8 cellular contexts compared by ENCODE assay signal in the genomic region with DNA sequence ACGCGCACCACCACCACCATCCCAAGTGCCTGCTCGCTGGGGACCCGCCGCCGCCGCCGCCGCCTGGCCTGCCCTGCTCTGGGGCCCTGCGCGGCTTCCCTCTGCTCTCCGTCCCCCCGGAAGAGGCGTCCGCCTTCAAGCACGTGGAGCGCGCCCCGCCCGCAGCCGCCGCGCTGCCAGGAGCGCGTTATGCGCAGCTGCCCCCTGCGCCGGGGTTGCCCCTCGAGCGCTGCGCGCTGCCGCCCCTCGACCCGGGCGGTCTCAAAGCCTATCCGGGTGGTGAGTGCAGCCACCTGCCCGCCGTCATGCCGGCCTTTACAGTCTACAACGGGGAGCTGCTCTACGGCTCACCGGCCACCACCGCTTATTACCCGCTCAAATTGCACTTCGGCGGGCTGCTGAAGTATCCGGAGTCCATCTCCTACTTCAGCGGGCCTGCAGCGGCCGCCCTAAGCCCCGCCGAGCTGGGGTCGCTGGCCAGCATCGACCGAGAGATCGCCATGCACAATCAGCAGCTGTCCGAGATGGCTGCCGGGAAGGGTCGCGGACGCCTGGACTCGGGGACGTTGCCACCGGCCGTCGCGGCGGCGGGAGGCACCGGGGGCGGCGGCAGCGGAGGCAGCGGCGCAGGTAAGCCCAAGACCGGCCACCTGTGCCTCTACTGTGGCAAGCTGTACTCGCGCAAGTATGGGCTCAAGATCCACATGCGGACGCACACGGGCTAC. TPM values are rescaled to one million over a fixed set of nuclear protein-coding genes. Genes with fewer than 3 reads are reported as not detected.
A peak's percentile ranks its signal among the peaks of the same experiment; 100 is the strongest.
DNase-seq lines count a peak whose midpoint lies in the region; ATAC-seq and TF ChIP-seq lines count a peak whose summit lies in the region.

No MANE protein-coding gene starts in this region.

- no peak overlapping the region for H3K27ac ChIP-seq in right cardiac atrium (ENCODE audit: low read length)

- H3K4me3 ChIP-seq in GM12875 (ENCODE audit: low read depth, low read length) (peak overlapping the region; percentile 47), right cardiac atrium (ENCODE audit: low read length) (peak overlapping the region; percentile 33), skeletal muscle cell (ENCODE audit: low read depth, low read length) (peak overlapping the region; percentile 30)

- DNase-seq in HUDEP-2 (lab: John Stamatoyannopoulos, UW; ENCODE audit: unreplicated experiment in 76 of 76) = peak in 39 of 76 experiments; percentile 39 to 77 (median 59)
- DNase-seq in activated CD8-positive, alpha-beta T cell treated with anti-CD3 and anti-CD28 coated beads for 36 hours = peak; percentile 44
- DNase-seq in right cardiac atrium = peak in 1 of 3 donors; percentile 41
- DNase-seq in skeletal muscle cell (ENCODE audit: low read depth) = no peak
- no peak for DNase-seq in NCI-H2029 (lab: John Stamatoyannopoulos, UW)
- no peak for DNase-seq in SK-N-DZ (ENCODE audit: low spot score)

- peak overlapping the region; percentile 66 for H3K4me3 Mint-ChIP-seq in activated CD8-positive, alpha-beta T cell treated with anti-CD3 and anti-CD28 coated beads for 36 hours

- no peak overlapping the region for H3K27ac Mint-ChIP-seq in activated CD8-positive, alpha-beta T cell treated with anti-CD3 and anti-CD28 coated beads for 36 hours

- intact Hi-C loops in activated CD8-positive, alpha-beta T cell treated with anti-CD3 and anti-CD28 coated beads for 36 hours (cut with micrococcal nuclease) = loop anchor here (5.0 kb wide), 2 partner anchors 782 to 853 kb away; a partner anchor contains a TSS
- intact Hi-C loops in right cardiac atrium (cut with DNase I) = no loop called here

- 2% methylated on average over 82 of the region's 82 CpGs for WGBS in right cardiac atrium

- no peaks in the 10 kb centered on the region for H3K4me1 ChIP-seq in right cardiac atrium (ENCODE audit: control insufficient read depth, insufficient read depth, low read length)

- H3K4me1 Mint-ChIP-seq in activated CD8-positive, alpha-beta T cell treated with anti-CD3 and anti-CD28 coated beads for 36 hours (ENCODE audit: low read depth) = peaks cover 31% of the 10 kb centered on the region

- H3K9me3 ChIP-seq in right cardiac atrium (ENCODE audit: control insufficient read depth, low read length) = no peaks in the 10 kb centered on the region

- H3K9me3 Mint-ChIP-seq in activated CD8-positive, alpha-beta T cell treated with anti-CD3 and anti-CD28 coated beads for 36 hours = peaks cover 7% of the 10 kb centered on the region

- POLR2A ChIA-PET in activated CD8-positive, alpha-beta T cell treated with anti-CD3 and anti-CD28 coated beads for 36 hours (lab: Charles Lee) = interaction anchor here (0.8 to 1.7 kb wide), 2 partner anchors 9 to 46 kb away, joined by 4 to 5 read pairs; a partner anchor contains a TSS

- H3K27me3 ChIP-seq in right cardiac atrium (ENCODE audit: control insufficient read depth, insufficient read depth) = no peaks in the 10 kb centered on the region

- H3K36me3 Mint-ChIP-seq in activated CD8-positive, alpha-beta T cell treated with anti-CD3 and anti-CD28 coated beads for 36 hours (ENCODE audit: low read depth) = peaks cover 3% of the 10 kb centered on the region

- ATAC-seq in GM21423 (IDR thresholded peaks at IDR 0.05; ENCODE audit: unreplicated experiment) = peak; percentile 58
- peak; percentile 66 for ATAC-seq in activated CD8-positive, alpha-beta T cell treated with anti-CD3 and anti-CD28 coated beads for 36 hours
- ATAC-seq in right cardiac atrium = peak; percentile 51 to 55

- no peak for TF ChIP-seq CTCF in GM12875 (IDR thresholded peaks at IDR 0.05; ENCODE audit: borderline replicate concordance, insufficient read depth, low read depth, low read length)
- no peak for TF ChIP-seq CTCF in activated CD8-positive, alpha-beta T cell treated with anti-CD3 and anti-CD28 coated beads for 36 hours (IDR thresholded peaks at IDR 0.05)

- H3K27me3 Mint-ChIP-seq in activated CD8-positive, alpha-beta T cell treated with anti-CD3 and anti-CD28 coated beads for 36 hours = peaks cover 73% of the 10 kb centered on the region

- CTCF ChIA-PET in activated CD8-positive, alpha-beta T cell treated with anti-CD3 and anti-CD28 coated beads for 36 hours (lab: Charles Lee) = interaction anchor here (1.0 to 1.5 kb wide), 3 partner anchors 25 to 786 kb away, joined by 3 to 8 read pairs (median 3); a partner anchor contains a TSS

RNA-seq across cellular contexts. Expression of a gene that starts 7.2 kb away (rescaled TPM):
- not detected for total RNA-seq in activated CD8-positive, alpha-beta T cell treated with anti-CD3 and anti-CD28 coated beads for 36 hours
- not detected for total RNA-seq in right cardiac atrium
- polyA plus RNA-seq in right cardiac atrium = not detected
- polyA plus RNA-seq in SK-N-DZ (2014; cell fraction: cytosol; rRNA removed) = 1.3 and 1.4 TPM in 2 replicates
- polyA plus RNA-seq in SK-N-DZ (2014; cell fraction: nucleus; rRNA removed) = 0.26 and 0.70 TPM in 2 replicates

RNA-seq across cellular contexts. Expression of a gene that starts 45.4 kb away (rescaled TPM):
- 10 to 100 TPM; 72.3 to 75.4 TPM for total RNA-seq in activated CD8-positive, alpha-beta T cell treated with anti-CD3 and anti-CD28 coated beads for 36 hours
- 10 to 100 TPM; 19.8 to 28.4 (median 21.8) TPM for total RNA-seq in right cardiac atrium
- polyA plus RNA-seq in right cardiac atrium = 17.4 TPM
- polyA plus RNA-seq in SK-N-DZ (2014; cell fraction: cytosol; rRNA removed) = 61.3 and 69.1 TPM in 2 replicates
- polyA plus RNA-seq in SK-N-DZ (2014; cell fraction: nucleus; rRNA removed) = 76.9 and 84.6 TPM in 2 replicates

Comparison
In these comparisons a context has a peak if more than half of its experiments do, and no peak if none do; other contexts are left out.
1. DNase-seq: peak in HUDEP-2 (39 of 76) and activated CD8-positive, alpha-beta T cell treated with anti-CD3 and anti-CD28 coated beads for 36 hours (single experiment); none in skeletal muscle cell (single experiment), NCI-H2029 (single experiment) and SK-N-DZ (single experiment).
2. Peak in every context shown above with its lines, with median percentiles within 50 percentile points of each other: H3K4me3 ChIP-seq and ATAC-seq.